ENCODE assay signal across 13 cellular contexts in the genomic region with DNA sequence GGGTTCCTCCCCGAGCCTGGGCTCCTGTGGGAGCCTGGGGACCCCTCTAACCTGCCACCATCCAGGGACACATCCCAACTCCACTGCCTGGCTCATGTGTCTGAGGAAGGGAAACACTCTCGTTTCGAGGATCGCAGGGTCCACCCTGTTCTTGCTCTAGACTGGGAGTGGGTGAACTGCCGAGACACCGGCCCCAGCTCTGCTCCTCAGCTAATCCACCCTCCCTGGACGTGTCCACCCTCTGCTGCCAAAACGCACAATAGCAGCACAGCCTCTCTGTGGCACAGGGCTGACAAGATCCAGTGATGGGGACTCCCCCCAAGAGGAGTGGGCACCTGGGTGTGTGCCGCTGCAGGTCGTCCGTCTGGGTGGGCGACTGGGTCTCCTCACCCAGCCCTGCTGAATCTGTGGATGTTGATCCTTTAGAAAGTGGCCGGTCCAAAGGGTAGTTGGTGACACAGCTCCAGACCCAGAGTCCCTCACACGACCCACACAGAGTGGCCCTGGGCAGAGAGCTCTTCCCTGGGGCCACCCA.
DNase-seq lines count a peak whose midpoint lies in the region; ATAC-seq and TF ChIP-seq lines count a peak whose summit lies in the region.
"Had no signal": no experiment of that assay in that cellular context is flagged by ENCODE, and none has a peak within 500 bp of the region (broad histone marks: within the 10 kb centered on the region; RNA-seq: fewer than 3 reads in every experiment).

No MANE protein-coding gene starts in this region.

- H3K9me3 ChIP-seq in left lung (no peaks in the 10 kb centered on the region), sigmoid colon (no peaks in the 10 kb centered on the region)
- H3K9me3 ChIP-seq: A549 had no signal

- H3K9me3 Mint-ChIP-seq in dendritic cell treated with granulocyte-macrophage colony-stimulating factor and Interleukin-4, amounts not matched to agents 40 ng/mL and 50 ng/mL, for 4 days = no peaks in the 10 kb centered on the region

- intact Hi-C loops in dendritic cell treated with granulocyte-macrophage colony-stimulating factor and Interleukin-4, amounts not matched to agents 40 ng/mL and 50 ng/mL, for 4 days (cut with micrococcal nuclease) = no loop called here
- intact Hi-C loops in left lung (cut with DNase I) (no loop called here), sigmoid colon (cut with DNase I) (no loop called here)

- peak; percentile 22 to 40 for DNase-seq in left lung
- peak; percentile 56 for DNase-seq in sigmoid colon
- DNase-seq in NCI-H1048 (lab: John Stamatoyannopoulos, UW) = no peak
- no peak for DNase-seq in Kasumi-1 (lab: John Stamatoyannopoulos, UW)
- no peak for DNase-seq in cerebellar nuclear complex (lab: John Stamatoyannopoulos, UW)
- no peak for DNase-seq in NOMO-1 treated with DMSO at 0.1 percent for 48 hours (lab: John Stamatoyannopoulos, UW; ENCODE audit: unreplicated experiment)
- DNase-seq: CD4-positive, CD25-positive, alpha-beta regulatory T cell; DMS53; GM23248 had no signal

- peak overlapping the region; percentile 39 for H3K27ac Mint-ChIP-seq in dendritic cell treated with granulocyte-macrophage colony-stimulating factor and Interleukin-4, amounts not matched to agents 40 ng/mL and 50 ng/mL, for 4 days
- H3K27ac Mint-ChIP-seq: CD4-positive, CD25-positive, alpha-beta regulatory T cell had no signal

- WGBS in sigmoid colon, 2 donors = 85 to 88% methylated on average over 14 of the region's 14 CpGs

- no peaks in the 10 kb centered on the region for H3K36me3 ChIP-seq in left lung
- no peaks in the 10 kb centered on the region for H3K36me3 ChIP-seq in sigmoid colon

- no peaks in the 10 kb centered on the region for H3K27me3 Mint-ChIP-seq in dendritic cell treated with granulocyte-macrophage colony-stimulating factor and Interleukin-4, amounts not matched to agents 40 ng/mL and 50 ng/mL, for 4 days
- H3K27me3 Mint-ChIP-seq: CD4-positive, CD25-positive, alpha-beta regulatory T cell had no signal

- peaks cover 9 to 37% of the 10 kb centered on the region in 2 donors for H3K4me1 ChIP-seq in left lung
- H3K4me1 ChIP-seq in sigmoid colon = peaks cover 0 to 29% (median 26%) of the 10 kb centered on the region in 4 donors
- H3K4me1 ChIP-seq: A549 had no signal

- H3K4me3 ChIP-seq in left lung (no peak overlapping the region), sigmoid colon (no peak overlapping the region)
- H3K4me3 ChIP-seq: A549, GM12878, GM23248 had no signal

- no peak for TF ChIP-seq EP300 in sigmoid colon (IDR thresholded peaks at IDR 0.05)

- H3K27me3 ChIP-seq in left lung = no peaks in the 10 kb centered on the region
- no peaks in the 10 kb centered on the region for H3K27me3 ChIP-seq in sigmoid colon

- no peaks in the 10 kb centered on the region for H3K36me3 Mint-ChIP-seq in dendritic cell treated with granulocyte-macrophage colony-stimulating factor and Interleukin-4, amounts not matched to agents 40 ng/mL and 50 ng/mL, for 4 days (ENCODE audit: low read depth)
- H3K36me3 Mint-ChIP-seq: CD4-positive, CD25-positive, alpha-beta regulatory T cell had no signal

- no peak overlapping the region for H3K4me3 Mint-ChIP-seq in dendritic cell treated with granulocyte-macrophage colony-stimulating factor and Interleukin-4, amounts not matched to agents 40 ng/mL and 50 ng/mL, for 4 days

- H3K27ac ChIP-seq in left lung = no peak overlapping the region
- H3K27ac ChIP-seq in sigmoid colon = no peak overlapping the region
- H3K27ac ChIP-seq: A549, GM23248 had no signal

- TF ChIP-seq CTCF in left lung (IDR thresholded peaks at IDR 0.05) (no peak), sigmoid colon (IDR thresholded peaks at IDR 0.05) (no peak)

- TF ChIP-seq POLR2A in sigmoid colon (IDR thresholded peaks at IDR 0.05) = no peak

- peaks cover 54% of the 10 kb centered on the region for H3K4me1 Mint-ChIP-seq in dendritic cell treated with granulocyte-macrophage colony-stimulating factor and Interleukin-4, amounts not matched to agents 40 ng/mL and 50 ng/mL, for 4 days (ENCODE audit: low read depth)
- H3K4me1 Mint-ChIP-seq: CD4-positive, CD25-positive, alpha-beta regulatory T cell had no signal

- no peak for ATAC-seq in left lung
- ATAC-seq: A549, GM12878, HCT116 had no signal

Comparison
In these comparisons a context has a peak if more than half of its experiments do, and no peak if none do; other contexts are left out.
1. DNase-seq: peak in left lung (2 of 2) and sigmoid colon (single experiment); none in NCI-H1048 (single experiment), Kasumi-1 (0 of 2), cerebellar nuclear complex (0 of 2) and NOMO-1 treated with DMSO at 0.1 percent for 48 hours (single experiment).